8 cellular contexts compared by ENCODE assay signal in the genomic region with DNA sequence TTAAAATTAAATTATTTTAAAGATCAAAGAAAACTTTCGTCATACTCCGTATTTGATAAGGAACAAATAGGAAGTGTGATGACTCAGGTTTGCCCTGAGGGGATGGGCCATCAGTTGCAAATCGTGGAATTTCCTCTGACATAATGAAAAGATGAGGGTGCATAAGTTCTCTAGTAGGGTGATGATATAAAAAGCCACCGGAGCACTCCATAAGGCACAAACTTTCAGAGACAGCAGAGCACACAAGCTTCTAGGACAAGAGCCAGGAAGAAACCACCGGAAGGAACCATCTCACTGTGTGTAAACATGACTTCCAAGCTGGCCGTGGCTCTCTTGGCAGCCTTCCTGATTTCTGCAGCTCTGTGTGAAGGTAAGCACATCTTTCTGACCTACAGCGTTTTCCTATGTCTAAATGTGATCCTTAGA. TPM values are rescaled to one million over a fixed set of nuclear protein-coding genes. Genes with fewer than 3 reads are reported as not detected.
DNase-seq lines count a peak whose midpoint lies in the region; ATAC-seq and TF ChIP-seq lines count a peak whose summit lies in the region.

CXCL8 (plus strand) TSS at position 217 of the 426 bp plus-strand sequence; CDS start at position 307, 90 bp downstream.

- H3K36me3 ChIP-seq in lung (ENCODE audit: control insufficient read depth in 2 of 2, insufficient read depth in 2 of 2, low read length in 2 of 2): no peaks in the 10 kb centered on the region

- no peak within 1 kb of the TSS for H3K18ac ChIP-seq in H9 (ENCODE audit: insufficient read length, low read depth, low read length)

- H3K14ac ChIP-seq in H9 (ENCODE audit: insufficient read depth, low read length): peak within 1 kb of the TSS; percentile 75; the same call in 1 of the 2 replicates

- no peak within 1 kb of the TSS for H4K91ac ChIP-seq in H9 (ENCODE audit: insufficient read length, low read depth, low read length)

- H4K5ac ChIP-seq in H9 (ENCODE audit: insufficient read length, low read depth, low read length): no peak within 1 kb of the TSS

- H3K4me3 Mint-ChIP-seq in H9 (no peak within 1 kb of the TSS), MCF 10A (ENCODE audit: unreplicated experiment) (peak within 1 kb of the TSS; percentile 70)

- peak; percentile 44 for DNase-seq in AG09309 (ENCODE audit: low read depth)
- DNase-seq in H9: no peak
- DNase-seq in NCI-H748 treated with DMSO at 0.1 percent for 48 hours (lab: John Stamatoyannopoulos, UW): peak; percentile 13
- DNase-seq in MCF 10A (ENCODE audit: unreplicated experiment): peak; percentile 99
- DNase-seq in lung (ENCODE audit: low spot score): peak; percentile 72

- POLR2A ChIA-PET in MCF 10A (lab: Yijun Ruan, JAX): interaction anchor here (0.6 to 2.0 kb wide), 9 partner anchors 9 to 374 kb away, joined by 3 to 8 read pairs (median 3); no protein-coding TSS in a partner anchor

- H3T11ph ChIP-seq in H9 (ENCODE audit: low read length): no peak within 1 kb of the TSS

- H3K27ac Mint-ChIP-seq in H9 (no peak within 1 kb of the TSS; a peak in 1 of 7 replicates), MCF 10A (ENCODE audit: low read depth, unreplicated experiment) (peak within 1 kb of the TSS; percentile 56)

- H3K9ac ChIP-seq in H9 (ENCODE audit: extremely low read depth, insufficient read length, low read length): no peak within 1 kb of the TSS

- TF ChIP-seq CTCF in AG09309 (IDR thresholded peaks at IDR 0.05; ENCODE audit: control insufficient read depth, insufficient read depth, low read depth, low read length, missing control alignments) (no peak), H9 (conservative IDR thresholded peaks at IDR 0.05) (no peak), MCF 10A (IDR thresholded peaks at IDR 0.05; ENCODE audit: unreplicated experiment) (no peak), lung (IDR thresholded peaks at IDR 0.05; ENCODE audit: control extremely low read depth, extremely low read depth) (no peak)

- H3K4me3 ChIP-seq in AG09309 (ENCODE audit: control insufficient read depth, low read depth, low read length) (no peak within 1 kb of the TSS), lung (no peak within 1 kb of the TSS)

- H2BK15ac ChIP-seq in H9 (ENCODE audit: low read depth, low read length): no peak within 1 kb of the TSS

- no peaks in the 10 kb centered on the region for H3K27me3 Mint-ChIP-seq in H9 (ENCODE audit: low read depth)
- no peaks in the 10 kb centered on the region for H3K27me3 Mint-ChIP-seq in MCF 10A (ENCODE audit: insufficient read depth, unreplicated experiment)

- WGBS in H9 (ENCODE audit: extremely low coverage, insufficient read length, low lambda C conversion rate): no CpG with 5 or more reads among the region's 7 CpGs
- WGBS in lung, 2 donors: 5 to 6% methylated on average over 7 of the region's 7 CpGs

- no peaks in the 10 kb centered on the region for H3K23me2 ChIP-seq in H9 (ENCODE audit: insufficient read length, low read depth, low read length, poor library complexity, severe bottlenecking)

- H3K23ac ChIP-seq in H9 (ENCODE audit: insufficient read length, low read depth, low read length): no peak within 1 kb of the TSS

- peaks cover 2 to 3% of the 10 kb centered on the region in 2 experiments; a peak in 2 of 5 replicates for H3K9me3 Mint-ChIP-seq in H9
- peaks cover 14% of the 10 kb centered on the region for H3K9me3 Mint-ChIP-seq in MCF 10A (ENCODE audit: unreplicated experiment)

- H3K9me3 ChIP-seq in H9 (ENCODE audit: control insufficient read depth, low read depth, low read length) (no peaks in the 10 kb centered on the region), lung (ENCODE audit: control insufficient read depth in 2 of 2, insufficient read depth in 1 of 2, low read length in 1 of 2) (no peaks in the 10 kb centered on the region)

- H3K27me3 ChIP-seq in H9 (ENCODE audit: insufficient read depth, low read length) (no peaks in the 10 kb centered on the region), lung (ENCODE audit: control insufficient read depth, insufficient read depth) (no peaks in the 10 kb centered on the region)

- no peak within 1 kb of the TSS for H2BK20ac ChIP-seq in H9 (ENCODE audit: low read depth, low read length, poor library complexity, severe bottlenecking)

- H2AK5ac ChIP-seq in H9 (ENCODE audit: insufficient read length, low read length): no peak within 1 kb of the TSS

- H3K27ac ChIP-seq in H9 (ENCODE audit: insufficient read length, low read depth, low read length): no peak within 1 kb of the TSS
- no peak within 1 kb of the TSS for H3K27ac ChIP-seq in lung (ENCODE audit: low read depth in 1 of 2, low read length in 1 of 2)

- H2BK5ac ChIP-seq in H9 (ENCODE audit: insufficient read length, low read length): no peak within 1 kb of the TSS

- H3K79me1 ChIP-seq in H9 (ENCODE audit: insufficient read depth, low read depth, low read length, poor library complexity, severe bottlenecking): no peaks in the 10 kb centered on the region

- ATAC-seq in lung (ENCODE audit: insufficient read depth, low FRiP score) (peak; percentile 75), HG02970 (IDR thresholded peaks at IDR 0.05; ENCODE audit: low FRiP score, unreplicated experiment) (no peak), HG03442 (IDR thresholded peaks at IDR 0.05; ENCODE audit: unreplicated experiment) (no peak), HG03095 (IDR thresholded peaks at IDR 0.05; ENCODE audit: unreplicated experiment) (no peak)

- H3K4me1 Mint-ChIP-seq in H9 (no peaks in the 10 kb centered on the region), MCF 10A (ENCODE audit: insufficient read depth, unreplicated experiment) (peaks cover 18% of the 10 kb centered on the region)

- H3K4me1 ChIP-seq in H9 (ENCODE audit: insufficient read depth, low read length): no peaks in the 10 kb centered on the region; the same call in 1 of the 2 replicates
- H3K4me1 ChIP-seq in lung (ENCODE audit: control insufficient read depth in 2 of 2, insufficient read depth in 2 of 2, low read length in 2 of 2): peaks cover 2 to 3% of the 10 kb centered on the region in 2 donors

- no peaks in the 10 kb centered on the region for H3K79me2 ChIP-seq in H9 (ENCODE audit: insufficient read depth, low read length)

- no peaks in the 10 kb centered on the region for H4K20me1 ChIP-seq in H9 (ENCODE audit: control insufficient read depth, insufficient read depth, insufficient read length)

- H2BK12ac ChIP-seq in H9 (ENCODE audit: insufficient read length, low read depth, low read length): no peak within 1 kb of the TSS

- no peak within 1 kb of the TSS for H4K8ac ChIP-seq in H9 (replicated peaks; ENCODE audit: insufficient read length, low read depth, low read length)

- CTCF ChIA-PET in MCF 10A (lab: Yijun Ruan, JAX): interaction anchor here (0.6 to 2.4 kb wide), 4 partner anchors 11 to 124 kb away, joined by 3 to 10 read pairs (median 3); no protein-coding TSS in a partner anchor

- no peak within 1 kb of the TSS for H3K56ac ChIP-seq in H9 (ENCODE audit: insufficient read length, low read depth, low read length)

- intact Hi-C loops in MCF 10A (cut with micrococcal nuclease): no loop called here

- no peak within 1 kb of the TSS for H2BK120ac ChIP-seq in H9 (ENCODE audit: low read depth, low read length, poor library complexity, severe bottlenecking)

- peaks cover 0 to 5% (median 1%) of the 10 kb centered on the region in 3 experiments; a peak in 2 of 7 replicates for H3K36me3 Mint-ChIP-seq in H9 (ENCODE audit: insufficient read depth in 1 of 3, low read depth in 3 of 3)
- H3K36me3 Mint-ChIP-seq in MCF 10A (ENCODE audit: insufficient read depth, unreplicated experiment): peaks cover 20% of the 10 kb centered on the region

- H2AFZ ChIP-seq in H9 (ENCODE audit: low read length): no peak within 1 kb of the TSS

- no peak within 1 kb of the TSS for H3K4ac ChIP-seq in H9 (ENCODE audit: low read depth, low read length)

- H3K4me2 ChIP-seq in H9 (ENCODE audit: insufficient read depth, insufficient read length, low read length): no peak within 1 kb of the TSS

- no TSS peak for BruUV-seq in MCF 10A (replicated peaks; lab: Mats Ljungman, UMichigan)

RNA-seq across cellular contexts. Expression of gene CXCL8, which starts in this region (rescaled TPM):
- total RNA-seq in H9 (2021): not detected in 2 replicates
- total RNA-seq in MCF 10A (2022): 17.0 and 36.2 TPM in 2 replicates
- total RNA-seq in lung: 100 to 1,000 TPM in 1 of 2 donors, 10 to 100 TPM in 1; 37.4 to 100 TPM
- polyA plus RNA-seq in lung: 100 to 1,000 TPM in 1 of 2 donors, 10 to 100 TPM in 1; 33.8 to 501 TPM

Comparison
In these comparisons a context has a peak if more than half of its experiments do, and no peak if none do; other contexts are left out.
1. RNA of gene CXCL8 (total RNA-seq): 37.4 to 100 TPM in lung and 17.0 to 36.2 TPM in MCF 10A; not detected in H9; every median in the first group is over 10 times any median in the second.